Comparison of ENCODE assay signal across 18 cellular contexts in genomic region chr7:30041526-30042269, GRCh38. TPM values are rescaled to one million over a fixed set of nuclear protein-coding genes. Genes with fewer than 3 reads are reported as not detected.
DNase-seq lines count a peak whose midpoint lies in the region; ATAC-seq and TF ChIP-seq lines count a peak whose summit lies in the region.
"Had no signal": no experiment of that assay in that cellular context is flagged by ENCODE, and none has a peak within 500 bp of the region (broad histone marks: within the 10 kb centered on the region; RNA-seq: fewer than 3 reads in every experiment).

No MANE protein-coding gene starts in this region.

- in situ Hi-C loops in HAP-1 (cut with MboI; ENCODE audit: low sequenced_read_pairs), result no loop called here

- no peak overlapping the region for H3K4me3 ChIP-seq in AG10803 (ENCODE audit: low read length)
- no peak overlapping the region for H3K4me3 ChIP-seq in HAP-1
- no peak overlapping the region for H3K4me3 ChIP-seq in choroid plexus epithelial cell (ENCODE audit: low read depth, low read length)

- ATAC-seq in GM21619 (IDR thresholded peaks at IDR 0.05; ENCODE audit: unreplicated experiment), result no peak
- ATAC-seq in GM19023 (IDR thresholded peaks at IDR 0.05; ENCODE audit: unreplicated experiment), result no peak
- ATAC-seq: HepG2 had no signal

- peaks cover 14% of the 10 kb centered on the region for H3K36me3 ChIP-seq in HAP-1 (replicated peaks)

- H3K4me1 ChIP-seq in HAP-1, result peaks cover 14% of the 10 kb centered on the region

- peak; percentile 59 for DNase-seq in AG10803 (ENCODE audit: low read depth)
- DNase-seq in HAP-1 (ENCODE audit: low spot score in 2 of 2), result peak; percentile 38 to 77
- peak; percentile 69 for DNase-seq in choroid plexus epithelial cell (ENCODE audit: low read depth)
- DNase-seq in myocyte (ENCODE audit: low read depth), result peak; percentile 59
- no peak for DNase-seq in NCI-H1694 (lab: John Stamatoyannopoulos, UW)
- no peak for DNase-seq in NCI-H1930 (lab: John Stamatoyannopoulos, UW)
- DNase-seq: 8988T; MM.1S; NCI-H1092 treated with DMSO at 0.1 percent for 48 hours; NCI-H345; NCI-H526; NK-92 treated with Interleukin-12 subunit alpha and Interleukin-12 subunit beta, amount 100 ng/mL, for 24 hours; OCI-M1; RPMI8226; SIG-M5 had no signal

- no peak for TF ChIP-seq CTCF in AG10803 (conservative IDR thresholded peaks at IDR 0.05; ENCODE audit: low read length)
- TF ChIP-seq CTCF in choroid plexus epithelial cell (conservative IDR thresholded peaks at IDR 0.05; ENCODE audit: low read depth, low read length), result no peak

- no peaks in the 10 kb centered on the region for H3K27me3 ChIP-seq in HAP-1 (ENCODE audit: low read depth)

- no peaks in the 10 kb centered on the region for H3K9me3 ChIP-seq in HAP-1

RNA-seq across cellular contexts. Expression of gene PLEKHA8, which starts 13.5 kb away (rescaled TPM):
- total RNA-seq in myocyte, result 11.9 and 15.3 TPM in 2 replicates
- 6.9 TPM for polyA plus RNA-seq in myocyte (2012)

RNA-seq across cellular contexts. Expression of gene FKBP14, which starts 15.2 kb away (rescaled TPM):
- 26.8 and 37.1 TPM in 2 replicates for total RNA-seq in myocyte
- 22.9 TPM for polyA plus RNA-seq in myocyte (2012)

RNA-seq across cellular contexts. Expression of gene SCRN1, which starts 52.1 kb away (rescaled TPM):
- total RNA-seq in myocyte, result 86.0 and 94.5 TPM in 2 replicates
- 94.4 TPM for polyA plus RNA-seq in myocyte (2012)

Comparison
In these comparisons a context has a peak if more than half of its experiments do, and no peak if none do; other contexts are left out.
1. DNase-seq: peak in AG10803 (single experiment), HAP-1 (2 of 2), choroid plexus epithelial cell (single experiment) and myocyte (single experiment); none in NCI-H1694 (single experiment) and NCI-H1930 (0 of 2).